Comparison of ENCODE assay signal across 11 cellular contexts in genomic region chr7:104857458-104858425, GRCh38.
DNase-seq lines count a peak whose midpoint lies in the region; ATAC-seq and TF ChIP-seq lines count a peak whose summit lies in the region.
"Had no signal": no experiment of that assay in that cellular context is flagged by ENCODE, and none has a peak within 500 bp of the region (broad histone marks: within the 10 kb centered on the region; RNA-seq: fewer than 3 reads in every experiment).

No MANE protein-coding gene starts in this region.

- no peak for TF ChIP-seq POLR2A in NB4 (IDR thresholded peaks at IDR 0.05; ENCODE audit: extremely low read depth, insufficient read length)

- peaks cover 17% of the 10 kb centered on the region for H3K4me1 Mint-ChIP-seq in activated T-cell treated with anti-CD3 and anti-CD28 coated beads, Interleukin-2, amount 50 U/mL, for 72 hours (ENCODE audit: low read depth)
- peaks cover 17% of the 10 kb centered on the region for H3K4me1 Mint-ChIP-seq in stimulated activated naive CD8-positive, alpha-beta T cell treated with anti-CD3 and anti-CD28 coated beads, Interleukin-15, amount 100 ng/mL, for 72 hours

- no peaks in the 10 kb centered on the region for H3K27me3 Mint-ChIP-seq in activated T-cell treated with anti-CD3 and anti-CD28 coated beads, Interleukin-2, amount 50 U/mL, for 72 hours (ENCODE audit: low read depth)
- peaks cover 16% of the 10 kb centered on the region for H3K27me3 Mint-ChIP-seq in stimulated activated naive CD8-positive, alpha-beta T cell treated with anti-CD3 and anti-CD28 coated beads, Interleukin-15, amount 100 ng/mL, for 72 hours

- H3K9me3 Mint-ChIP-seq in activated T-cell treated with anti-CD3 and anti-CD28 coated beads, Interleukin-2, amount 50 U/mL, for 72 hours = no peaks in the 10 kb centered on the region
- H3K9me3 Mint-ChIP-seq in stimulated activated naive CD8-positive, alpha-beta T cell treated with anti-CD3 and anti-CD28 coated beads, Interleukin-15, amount 100 ng/mL, for 72 hours = no peaks in the 10 kb centered on the region

- H3K4me3 Mint-ChIP-seq in activated T-cell treated with anti-CD3 and anti-CD28 coated beads, Interleukin-2, amount 50 U/mL, for 72 hours = peak overlapping the region; percentile 52 to 82
- H3K4me3 Mint-ChIP-seq in stimulated activated naive CD8-positive, alpha-beta T cell treated with anti-CD3 and anti-CD28 coated beads, Interleukin-15, amount 100 ng/mL, for 72 hours = peak overlapping the region; percentile 72 to 73

- TF ChIP-seq CTCF in NB4 (IDR thresholded peaks at IDR 0.05; ENCODE audit: low read depth, low read length) = no peak

- peak overlapping the region; percentile 33 for H3K27ac Mint-ChIP-seq in activated T-cell treated with anti-CD3 and anti-CD28 coated beads, Interleukin-2, amount 50 U/mL, for 72 hours
- peak overlapping the region; percentile 39 to 75 for H3K27ac Mint-ChIP-seq in stimulated activated naive CD8-positive, alpha-beta T cell treated with anti-CD3 and anti-CD28 coated beads, Interleukin-15, amount 100 ng/mL, for 72 hours

- peak; percentile 32 to 54 for ATAC-seq in activated T-cell treated with anti-CD3 and anti-CD28 coated beads, Interleukin-2, amount 50 U/mL, for 72 hours (replicated peaks in 1 of 2)
- peak; percentile 81 for ATAC-seq in HG02610 (IDR thresholded peaks at IDR 0.05; ENCODE audit: unreplicated experiment)
- peak; percentile 82 for ATAC-seq in stimulated activated naive CD8-positive, alpha-beta T cell treated with anti-CD3 and anti-CD28 coated beads, Interleukin-15, amount 100 ng/mL, for 72 hours

- H3K4me3 ChIP-seq in NB4 (ENCODE audit: low read depth, low read length) = peak overlapping the region; percentile 33
- H3K4me3 ChIP-seq: hepatocyte, spleen had no signal

- no peaks in the 10 kb centered on the region for H3K36me3 Mint-ChIP-seq in activated T-cell treated with anti-CD3 and anti-CD28 coated beads, Interleukin-2, amount 50 U/mL, for 72 hours (ENCODE audit: insufficient read depth in 2 of 2)

- DNase-seq in activated T-cell treated with anti-CD3 and anti-CD28 coated beads, Interleukin-2, amount 50 U/mL, for 72 hours = no peak
- DNase-seq in activated T-cell treated with anti-CD3 and anti-CD28 coated beads, Interleukin-2, amount 50 U/mL, for 1 hour = no peak
- DNase-seq in NB4 (ENCODE audit: low read depth) (peak; percentile 38), NCI-H345 (lab: John Stamatoyannopoulos, UW) (no peak), SIG-M5 treated with dmso at 0.1 percent for 504 hours (lab: John Stamatoyannopoulos, UW; ENCODE audit: unreplicated experiment) (no peak), NCI-H187 treated with DMSO at 0.1 percent for 48 hours (lab: John Stamatoyannopoulos, UW) (no peak)
- peak in 1 of 2 donors; percentile 21 for DNase-seq in stimulated activated naive CD8-positive, alpha-beta T cell treated with anti-CD3 and anti-CD28 coated beads, Interleukin-15, amount 100 ng/mL, for 72 hours
- DNase-seq: dermis blood vessel endothelial cell, spleen had no signal
